In genomic region chr6:129875610-129876515, GRCh38 we compare ENCODE assay signal across 1 cellular context.
TF ChIP-seq lines count a peak whose summit lies in the region.

No MANE protein-coding gene starts in this region.

TF ChIP-seq in IMR-90, 13 proteins besides CTCF, POLR2A, EP300 and RAD21 (continued from another document):
- TF ChIP-seq, protein P1, sequence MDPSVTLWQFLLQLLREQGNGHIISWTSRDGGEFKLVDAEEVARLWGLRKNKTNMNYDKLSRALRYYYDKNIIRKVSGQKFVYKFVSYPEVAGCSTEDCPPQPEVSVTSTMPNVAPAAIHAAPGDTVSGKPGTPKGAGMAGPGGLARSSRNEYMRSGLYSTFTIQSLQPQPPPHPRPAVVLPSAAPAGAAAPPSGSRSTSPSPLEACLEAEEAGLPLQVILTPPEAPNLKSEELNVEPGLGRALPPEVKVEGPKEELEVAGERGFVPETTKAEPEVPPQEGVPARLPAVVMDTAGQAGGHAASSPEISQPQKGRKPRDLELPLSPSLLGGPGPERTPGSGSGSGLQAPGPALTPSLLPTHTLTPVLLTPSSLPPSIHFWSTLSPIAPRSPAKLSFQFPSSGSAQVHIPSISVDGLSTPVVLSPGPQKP (IDR thresholded peaks at IDR 0.05; ENCODE audit: borderline replicate concordance, low read depth, low read length), result no peak
- TF ChIP-seq RFX5 (IDR thresholded peaks at IDR 0.05; ENCODE audit: low read depth, low read length) (no peak), MAFK (IDR thresholded peaks at IDR 0.05; ENCODE audit: low read depth, low read length) (no peak)
